ENCODE assay signal across 1 cellular context in genomic region chr19:39557791-39558622, GRCh38.
TF ChIP-seq lines count a peak whose summit lies in the region.

No MANE protein-coding gene starts in this region.

TF ChIP-seq in WTC11, 78 proteins besides CTCF, POLR2A, EP300 and RAD21 (continued from another document):
- TF ChIP-seq AR (CRISPR knock-in tag; IDR thresholded peaks at IDR 0.05), result no peak
- TF ChIP-seq ZNF219 (CRISPR knock-in tag; IDR thresholded peaks at IDR 0.05; ENCODE audit: borderline replicate concordance), result no peak
- no peak for TF ChIP-seq FOXK1 (CRISPR knock-in tag; IDR thresholded peaks at IDR 0.05)
